ENCODE assay signal across 1 cellular context in genomic region chr14:31951638-31951964, GRCh38.
TF ChIP-seq lines count a peak whose summit lies in the region.

No MANE protein-coding gene starts in this region.

TF ChIP-seq in IMR-90, 13 proteins besides CTCF, POLR2A, EP300 and RAD21 (continued from another document):
- TF ChIP-seq USF2 (IDR thresholded peaks at IDR 0.05; ENCODE audit: low read depth, low read length) = no peak
